1 cellular context compared by ENCODE assay signal in the genomic region with DNA sequence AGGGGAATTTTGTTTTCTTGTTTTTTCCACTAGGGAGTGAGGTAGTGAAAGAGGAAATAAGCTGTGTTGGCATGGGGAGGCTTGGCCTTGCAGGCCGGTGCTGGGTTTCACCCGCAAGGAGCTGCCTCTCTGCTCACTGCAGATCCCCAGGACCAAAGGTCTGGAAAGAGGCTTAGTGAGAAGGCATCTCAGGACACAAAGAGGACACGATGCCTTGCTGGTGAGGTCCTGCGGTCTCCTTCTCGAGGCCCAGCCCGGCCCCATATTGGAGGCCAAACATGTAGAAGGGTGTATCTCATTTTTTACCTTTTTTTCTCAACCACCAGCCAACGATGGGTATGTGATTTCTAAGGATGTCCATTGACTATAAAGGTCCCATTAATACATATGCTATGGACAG.
A peak's percentile ranks its signal among the peaks of the same experiment; 100 is the strongest.
TF ChIP-seq lines count a peak whose summit lies in the region.

No MANE protein-coding gene starts in this region.

TF ChIP-seq in HepG2, 621 proteins besides CTCF, POLR2A, EP300 and RAD21:
- TF ChIP-seq RBFOX2 (IDR thresholded peaks at IDR 0.05; ENCODE audit: low read depth, low read length), result 0 out of 2 replicates have a peak, but pooled peaks have one; percentile 22
- no peak for TF ChIP-seq KAT8 (CRISPR knock-in tag; IDR thresholded peaks at IDR 0.05)
TF ChIP-seq in HepG2: peak in this region for 1.
